Comparison of ENCODE assay signal across 1 cellular context in genomic region chr7:129569811-129570215, GRCh38.
TF ChIP-seq lines count a peak whose summit lies in the region.

No MANE protein-coding gene starts in this region.

TF ChIP-seq in SK-N-SH, 30 proteins besides CTCF, POLR2A, EP300 and RAD21 (continued from another document):
- peak; percentile 92; the same call in 1 of the 2 replicates for TF ChIP-seq FOSL2 (IDR thresholded peaks at IDR 0.05; ENCODE audit: borderline replicate concordance, low read depth)
- TF ChIP-seq EZH2phosphoT487 (IDR thresholded peaks at IDR 0.05; ENCODE audit: borderline replicate concordance, low read depth), result no peak
- no peak for TF ChIP-seq ZBTB33 (IDR thresholded peaks at IDR 0.05; ENCODE audit: borderline replicate concordance, low read depth)
- peak; percentile 76; the same call in 1 of the 2 replicates for TF ChIP-seq RXRA (IDR thresholded peaks at IDR 0.05; ENCODE audit: borderline replicate concordance, low read depth)
- peak; percentile 52; the same call in 1 of the 2 replicates for TF ChIP-seq YY1 (IDR thresholded peaks at IDR 0.05; ENCODE audit: low read depth)
